Comparison of ENCODE assay signal across 8 cellular contexts in the genomic region with DNA sequence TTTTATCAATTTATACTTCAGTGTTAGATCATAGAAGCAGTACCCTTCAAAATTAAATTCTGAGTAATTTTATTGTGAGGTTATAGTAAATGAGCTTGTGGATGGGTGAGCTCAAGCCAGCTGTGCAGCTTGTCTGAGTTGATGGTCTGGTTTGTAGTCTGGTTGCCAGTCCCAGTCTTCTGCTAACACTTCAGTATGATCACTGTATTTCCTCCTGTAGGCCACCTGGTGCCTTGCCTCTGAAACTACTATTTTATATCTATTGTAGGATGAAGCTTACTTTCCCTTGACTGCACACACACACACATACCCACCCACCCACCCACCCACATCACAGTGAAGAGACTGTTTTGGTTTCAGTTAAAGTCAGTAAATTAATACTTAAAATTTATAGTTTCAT.
DNase-seq lines count a peak whose midpoint lies in the region; ATAC-seq lines count a peak whose summit lies in the region.

No MANE protein-coding gene starts in this region.

- ATAC-seq in GM19372 (IDR thresholded peaks at IDR 0.05; ENCODE audit: low read depth, unreplicated experiment): peak; percentile 39

- intact Hi-C loops in activated T-helper 2 cell treated with anti-CD3 and anti-CD28 coated beads, Interferon-gamma antibody, Interleukin-2, Interleukin-4, amounts not matched to agents 10 μg/mL and 5 μg/mL and 100 μg/mL, durations not matched to agents 14 hours and 24 hours and 36 hours (cut with micrococcal nuclease): no loop called here

- peak overlapping the region; percentile 67 for H3K27ac Mint-ChIP-seq in activated T-helper 2 cell treated with anti-CD3 and anti-CD28 coated beads, Interferon-gamma antibody, Interleukin-2, Interleukin-4, amounts not matched to agents 10 μg/mL and 5 μg/mL and 100 μg/mL, durations not matched to agents 14 hours and 24 hours and 36 hours

- no peak overlapping the region for H3K4me3 Mint-ChIP-seq in activated T-helper 2 cell treated with anti-CD3 and anti-CD28 coated beads, Interferon-gamma antibody, Interleukin-2, Interleukin-4, amounts not matched to agents 10 μg/mL and 5 μg/mL and 100 μg/mL, durations not matched to agents 14 hours and 24 hours and 36 hours (ENCODE audit: low read depth)

- peaks cover 33% of the 10 kb centered on the region for H3K36me3 Mint-ChIP-seq in activated T-helper 2 cell treated with anti-CD3 and anti-CD28 coated beads, Interferon-gamma antibody, Interleukin-2, Interleukin-4, amounts not matched to agents 10 μg/mL and 5 μg/mL and 100 μg/mL, durations not matched to agents 14 hours and 24 hours and 36 hours (ENCODE audit: low read depth)

- DNase-seq in CD1c-positive myeloid dendritic cell (ENCODE audit: extremely low spot score) (peak; percentile 42), NCI-H1694 treated with DMSO at 0.1 percent for 48 hours (lab: John Stamatoyannopoulos, UW) (peak; percentile 24), myocyte (ENCODE audit: low read depth) (peak; percentile 18), DMS79 treated with DMSO at 0.1 percent for 48 hours (lab: John Stamatoyannopoulos, UW) (no peak), ecto neural progenitor cell (ENCODE audit: low spot score) (no peak), middle frontal gyrus (ENCODE audit: extremely low spot score, low spot score) (no peak)
- DNase-seq in activated T-helper 2 cell treated with anti-CD3 and anti-CD28 coated beads, Interferon-gamma antibody, Interleukin-2, Interleukin-4, amounts not matched to agents 10 μg/mL and 5 μg/mL and 100 μg/mL, durations not matched to agents 14 hours and 24 hours and 36 hours (ENCODE audit: low spot score): peak; percentile 16

- no peaks in the 10 kb centered on the region for H3K9me3 Mint-ChIP-seq in activated T-helper 2 cell treated with anti-CD3 and anti-CD28 coated beads, Interferon-gamma antibody, Interleukin-2, Interleukin-4, amounts not matched to agents 10 μg/mL and 5 μg/mL and 100 μg/mL, durations not matched to agents 14 hours and 24 hours and 36 hours

- peaks cover 45% of the 10 kb centered on the region for H3K4me1 Mint-ChIP-seq in activated T-helper 2 cell treated with anti-CD3 and anti-CD28 coated beads, Interferon-gamma antibody, Interleukin-2, Interleukin-4, amounts not matched to agents 10 μg/mL and 5 μg/mL and 100 μg/mL, durations not matched to agents 14 hours and 24 hours and 36 hours (ENCODE audit: low read depth)

- no peaks in the 10 kb centered on the region for H3K27me3 Mint-ChIP-seq in activated T-helper 2 cell treated with anti-CD3 and anti-CD28 coated beads, Interferon-gamma antibody, Interleukin-2, Interleukin-4, amounts not matched to agents 10 μg/mL and 5 μg/mL and 100 μg/mL, durations not matched to agents 14 hours and 24 hours and 36 hours (ENCODE audit: low read depth)

Comparison
In these comparisons a context has a peak if more than half of its experiments do, and no peak if none do; other contexts are left out.
1. DNase-seq: peak in CD1c-positive myeloid dendritic cell (single experiment), NCI-H1694 treated with DMSO at 0.1 percent for 48 hours (single experiment), activated T-helper 2 cell treated with anti-CD3 and anti-CD28 coated beads, Interferon-gamma antibody, Interleukin-2, Interleukin-4, amounts not matched to agents 10 μg/mL and 5 μg/mL and 100 μg/mL, durations not matched to agents 14 hours and 24 hours and 36 hours (single experiment) and myocyte (single experiment); none in DMS79 treated with DMSO at 0.1 percent for 48 hours (single experiment), ecto neural progenitor cell (single experiment) and middle frontal gyrus (single experiment).